1 cellular context compared by ENCODE assay signal in genomic region chr22:47152938-47153337, GRCh38.
TF ChIP-seq lines count a peak whose summit lies in the region.

No MANE protein-coding gene starts in this region.

TF ChIP-seq in HEK293, 187 proteins besides CTCF, POLR2A, EP300 and RAD21 (continued from another document):
- TF ChIP-seq ZNF280D (tag by site-specific recombination; IDR thresholded peaks at IDR 0.05): peak; percentile 76
TF ChIP-seq in HEK293: peak in this region for 2.
